Comparison of ENCODE assay signal across 1 cellular context in genomic region chr1:9538669-9539164, GRCh38.
A peak's percentile ranks its signal among the peaks of the same experiment; 100 is the strongest.
TF ChIP-seq lines count a peak whose summit lies in the region.

No MANE protein-coding gene starts in this region.

TF ChIP-seq in K562, 482 proteins besides CTCF, POLR2A, EP300 and RAD21 (continued from another document):
- peak in 1 of 2 experiments; percentile 80; a peak in 2 of 4 replicates for TF ChIP-seq ZNF318 (IDR thresholded peaks at IDR 0.05; ENCODE audit: borderline replicate concordance in 1 of 2, low read depth in 1 of 2)
- 0 out of 2 replicates have a peak, but pooled peaks have one; percentile 24 for TF ChIP-seq FOSL1 (tag; conservative IDR thresholded peaks at IDR 0.05)
- TF ChIP-seq NR2C1 (IDR thresholded peaks at IDR 0.05), result no peak
- TF ChIP-seq NR2C1 (tag; IDR thresholded peaks at IDR 0.05), result peak; percentile 12; the same call in 1 of the 2 replicates
TF ChIP-seq in K562: peak in this region for 41.
